ENCODE assay signal across 25 cellular contexts in genomic region chr18:74513883-74514205, GRCh38. TPM values are rescaled to one million over a fixed set of nuclear protein-coding genes. Genes with fewer than 3 reads are reported as not detected.
"Had no signal": no experiment of that assay in that cellular context is flagged by ENCODE, and none has a peak within 500 bp of the region (broad histone marks: within the 10 kb centered on the region; RNA-seq: fewer than 3 reads in every experiment).

No MANE protein-coding gene starts in this region.

- H3K27ac ChIP-seq: breast epithelium, esophagus muscularis mucosa, hepatocyte, VCaP had no signal

- H3K4me3 ChIP-seq: breast epithelium, esophagus muscularis mucosa, hepatocyte, mucosa of descending colon, tibial nerve had no signal

- H3K27me3 Mint-ChIP-seq: activated CD4-positive, alpha-beta memory T cell treated with anti-CD3 and anti-CD28 coated beads, Interleukin-2, amount 10 ng/mL, durations not matched to agents 7 days and 5 days; activated CD4-positive, alpha-beta T cell treated with anti-CD3 and anti-CD28 coated beads, Interleukin-2, amount 10 ng/mL, durations not matched to agents 24 days and 14 days; activated naive CD8-positive, alpha-beta T cell treated with anti-CD3 and anti-CD28 coated beads for 36 hours; T-cell had no signal

- H2AFZ ChIP-seq: hepatocyte had no signal

- H3K9me3 Mint-ChIP-seq: activated CD4-positive, alpha-beta memory T cell treated with anti-CD3 and anti-CD28 coated beads, Interleukin-2, amount 10 ng/mL, durations not matched to agents 7 days and 5 days; activated CD4-positive, alpha-beta T cell treated with anti-CD3 and anti-CD28 coated beads, Interleukin-2, amount 10 ng/mL, durations not matched to agents 24 days and 14 days; activated naive CD8-positive, alpha-beta T cell treated with anti-CD3 and anti-CD28 coated beads for 36 hours; activated T-cell treated with anti-CD3 and anti-CD28 coated beads, Interleukin-2, amount 50 U/mL, for 4 hours; immature natural killer cell; nephron progenitor cell; T-cell; T-helper 2 cell treated with Interferon-gamma antibody and Interleukin-4, amounts not matched to agents 5 μg/mL and 100 μg/mL, for 36 hours had no signal

- H3K27me3 ChIP-seq: breast epithelium, esophagus muscularis mucosa, hepatocyte, tibial nerve had no signal

- H3K4me2 ChIP-seq: hepatocyte had no signal

- ATAC-seq: activated CD4-positive, CD25-positive, alpha-beta regulatory T cell treated with anti-CD3 and anti-CD28 coated beads, Interleukin-2, amount 50 U/mL, for 24 hours; activated T-cell treated with anti-CD3 and anti-CD28 coated beads, Interleukin-2, amount 50 U/mL, for 4 hours; mucosa of descending colon; T-cell had no signal

- H3K4me1 ChIP-seq: breast epithelium, esophagus muscularis mucosa had no signal

- H3K4me3 Mint-ChIP-seq: activated CD4-positive, alpha-beta memory T cell treated with anti-CD3 and anti-CD28 coated beads, Interleukin-2, amount 10 ng/mL, durations not matched to agents 7 days and 5 days; activated CD4-positive, alpha-beta T cell treated with anti-CD3 and anti-CD28 coated beads, Interleukin-2, amount 10 ng/mL, durations not matched to agents 24 days and 14 days; activated naive CD8-positive, alpha-beta T cell treated with anti-CD3 and anti-CD28 coated beads for 36 hours; activated T-cell treated with anti-CD3 and anti-CD28 coated beads, Interleukin-2, amount 50 U/mL, for 4 hours; immature natural killer cell; nephron progenitor cell; T-cell; T-helper 2 cell treated with Interferon-gamma antibody and Interleukin-4, amounts not matched to agents 5 μg/mL and 100 μg/mL, for 36 hours had no signal

- H3K27ac Mint-ChIP-seq: activated CD4-positive, alpha-beta memory T cell treated with anti-CD3 and anti-CD28 coated beads, Interleukin-2, amount 10 ng/mL, durations not matched to agents 7 days and 5 days; activated CD4-positive, alpha-beta T cell treated with anti-CD3 and anti-CD28 coated beads, Interleukin-2, amount 10 ng/mL, durations not matched to agents 24 days and 14 days; activated naive CD8-positive, alpha-beta T cell treated with anti-CD3 and anti-CD28 coated beads for 36 hours; T-cell; T-helper 2 cell treated with Interferon-gamma antibody and Interleukin-4, amounts not matched to agents 5 μg/mL and 100 μg/mL, for 36 hours had no signal

- DNase-seq: activated CD4-positive, alpha-beta memory T cell treated with anti-CD3 and anti-CD28 coated beads, Interleukin-2, amount 10 ng/mL, durations not matched to agents 7 days and 5 days; activated CD4-positive, alpha-beta T cell treated with anti-CD3 and anti-CD28 coated beads, Interleukin-2, amount 10 ng/mL, durations not matched to agents 24 days and 14 days; activated naive CD4-positive, alpha-beta T cell treated with Interleukin-2 at 50 U/mL for 16 hours; activated naive CD8-positive, alpha-beta T cell treated with anti-CD3 and anti-CD28 coated beads for 36 hours; activated T-cell treated with anti-CD3 and anti-CD28 coated beads, Interleukin-2, amount 50 U/mL, for 4 hours; effector memory CD4-positive, alpha-beta T cell; glutamatergic neuron; immature natural killer cell; kidney glomerular epithelial cell; mesendoderm; mucosa of descending colon; nephron progenitor cell; stimulated activated CD4-positive, alpha-beta T cell treated with anti-CD3 and anti-CD28 coated beads, Interleukin-2, amount 100 ng/mL, for 48 hours; stimulated activated naive CD4-positive, alpha-beta T cell treated with Interleukin-2 at 50 U/mL for 16 hours had no signal

- H3K9me3 ChIP-seq: breast epithelium, esophagus muscularis mucosa, mucosa of descending colon, tibial nerve had no signal

- H3K4me1 Mint-ChIP-seq: activated CD4-positive, alpha-beta memory T cell treated with anti-CD3 and anti-CD28 coated beads, Interleukin-2, amount 10 ng/mL, durations not matched to agents 7 days and 5 days; activated CD4-positive, alpha-beta T cell treated with anti-CD3 and anti-CD28 coated beads, Interleukin-2, amount 10 ng/mL, durations not matched to agents 24 days and 14 days; activated naive CD8-positive, alpha-beta T cell treated with anti-CD3 and anti-CD28 coated beads for 36 hours; T-cell had no signal

- FAIRE-seq: frontal cortex, urothelium cell line had no signal

RNA-seq across cellular contexts. Expression of gene CNDP1, which starts 20.5 kb away (rescaled TPM):
- total RNA-seq: activated CD4-positive, alpha-beta memory T cell treated with anti-CD3 and anti-CD28 coated beads, Interleukin-2, amount 10 ng/mL, durations not matched to agents 7 days and 5 days; activated CD4-positive, alpha-beta T cell treated with anti-CD3 and anti-CD28 coated beads, Interleukin-2, amount 10 ng/mL, durations not matched to agents 24 days and 14 days; activated naive CD8-positive, alpha-beta T cell treated with anti-CD3 and anti-CD28 coated beads for 36 hours; esophagus muscularis mucosa; hepatocyte had no signal
- polyA plus RNA-seq: immature natural killer cell had no signal

RNA-seq across cellular contexts. Expression of gene DIPK1C, which starts 56.7 kb away (rescaled TPM):
- total RNA-seq: activated CD4-positive, alpha-beta memory T cell treated with anti-CD3 and anti-CD28 coated beads, Interleukin-2, amount 10 ng/mL, durations not matched to agents 7 days and 5 days; activated CD4-positive, alpha-beta T cell treated with anti-CD3 and anti-CD28 coated beads, Interleukin-2, amount 10 ng/mL, durations not matched to agents 24 days and 14 days; activated naive CD8-positive, alpha-beta T cell treated with anti-CD3 and anti-CD28 coated beads for 36 hours; activated T-cell treated with anti-CD3 and anti-CD28 coated beads, Interleukin-2, amount 50 U/mL, for 4 hours; subcutaneous adipose tissue; T-cell had no signal
- polyA plus RNA-seq: immature natural killer cell had no signal
